26 cellular contexts compared by ENCODE assay signal in the genomic region with DNA sequence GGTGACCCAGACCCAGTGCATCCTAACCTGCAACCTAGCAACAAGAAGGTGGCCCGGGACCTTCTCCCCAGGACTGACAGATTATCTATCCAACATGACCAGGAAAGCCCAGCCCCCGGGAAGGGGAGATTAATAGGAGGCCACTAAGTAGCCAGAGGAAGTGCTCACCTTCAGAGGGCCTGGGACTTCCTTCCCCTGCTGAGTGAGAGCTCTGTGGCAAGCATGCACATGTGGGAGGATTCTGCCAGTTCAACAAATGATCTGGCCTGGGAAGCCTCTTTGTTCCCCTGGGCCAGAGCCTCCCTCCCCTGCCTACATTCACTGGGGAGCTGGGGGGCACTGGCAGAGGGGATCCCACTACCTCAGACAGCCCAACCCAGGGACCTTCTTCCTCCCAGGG.
"Had no signal": no experiment of that assay in that cellular context is flagged by ENCODE, and none has a peak within 500 bp of the region (broad histone marks: within the 10 kb centered on the region; RNA-seq: fewer than 3 reads in every experiment).

No MANE protein-coding gene starts in this region.

- H3K4me3 ChIP-seq: esophagus muscularis mucosa, left ventricle myocardium inferior, psoas muscle, sigmoid colon, smooth muscle cell, tibial nerve had no signal

- ATAC-seq: activated CD8-positive, alpha-beta T cell treated with anti-CD3 and anti-CD28 coated beads for 36 hours; activated naive CD8-positive, alpha-beta T cell treated with anti-CD3 and anti-CD28 coated beads, Interleukin-2, amount 50 U/mL, for 24 hours; foreskin keratinocyte; psoas muscle; stimulated activated naive B cell treated with anti-CD40 and anti-IgM and Interleukin-4, amounts not matched to agents 10 μg/mL and 1 μg/mL and 100 μg/mL, for 72 hours; T-helper 17 cell had no signal

- FAIRE-seq: urothelium cell line had no signal

- H3K4me1 ChIP-seq: foreskin keratinocyte had no signal

- H3K27me3 ChIP-seq: esophagus muscularis mucosa, foreskin keratinocyte, sigmoid colon, tibial nerve had no signal

- H3K36me3 ChIP-seq: left ventricle myocardium inferior, sigmoid colon had no signal

- H3K27ac ChIP-seq: esophagus muscularis mucosa, foreskin keratinocyte, left ventricle myocardium inferior, parathyroid adenoma, psoas muscle, sigmoid colon, tibial nerve had no signal

- H3K9me3 ChIP-seq: esophagus muscularis mucosa, left ventricle myocardium inferior, psoas muscle, sigmoid colon, tibial nerve had no signal

- H3K4me2 ChIP-seq: smooth muscle cell had no signal

- DNase-seq: activated CD4-positive, alpha-beta T cell treated with anti-CD3 and anti-CD28 coated beads for 1 hour; activated CD4-positive, alpha-beta T cell treated with anti-CD3 and anti-CD28 coated beads, Interleukin-2, amount 10 ng/mL, durations not matched to agents 7 days and 5 days; activated CD8-positive, alpha-beta T cell treated with anti-CD3 and anti-CD28 coated beads for 36 hours; activated naive CD8-positive, alpha-beta T cell treated with anti-CD3 and anti-CD28 coated beads, Interleukin-2, amount 50 U/mL, for 24 hours; activated T-cell treated with anti-CD3 and anti-CD28 coated beads, Interleukin-2, amount 50 U/mL, for 48 hours; amygdala; caudate nucleus; foreskin keratinocyte; islet precursor cell; left ventricle myocardium inferior; naive B cell; nephron progenitor cell; nucleus accumbens; psoas muscle; sigmoid colon; stimulated activated CD4-positive, alpha-beta T cell treated with anti-CD3 and anti-CD28 coated beads, Interleukin-1b, Interleukin-23, amount 100 ng/mL, for 48 hours; stimulated activated CD4-positive, alpha-beta T cell treated with anti-CD3 and anti-CD28 coated beads, Interleukin-4, amount 100 ng/mL, for 4 hours; stimulated activated CD8-positive, alpha-beta memory T cell treated with anti-CD3 and anti-CD28 coated beads, Interleukin-4, amount 100 ng/mL, for 48 hours; stimulated activated naive B cell treated with anti-CD40 and anti-IgM and Interleukin-4, amounts not matched to agents 10 μg/mL and 1 μg/mL and 100 μg/mL, for 72 hours; T-helper 17 cell; T1000 had no signal
